In the genomic region with DNA sequence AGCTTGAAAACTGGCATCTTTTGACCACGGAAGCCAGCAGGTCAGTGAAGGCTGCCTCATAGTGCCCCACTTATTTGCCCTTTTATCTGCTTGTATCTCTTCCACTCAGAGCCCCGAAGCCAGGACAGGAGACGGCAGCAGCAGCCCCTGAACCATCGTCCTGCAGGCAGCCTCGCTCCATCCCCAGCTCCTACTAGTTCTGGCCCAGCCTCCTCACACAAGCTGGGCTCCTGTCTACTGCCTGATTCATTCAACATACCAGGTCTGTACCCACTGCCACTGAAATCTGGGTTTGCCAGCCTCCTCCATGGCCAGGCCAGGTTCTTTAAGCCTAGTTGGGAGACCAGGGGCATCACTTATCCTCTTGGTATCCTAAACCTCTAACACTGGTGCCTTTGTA, we compare ENCODE assay signal across 1 cellular context.
TF ChIP-seq lines count a peak whose summit lies in the region.

No MANE protein-coding gene starts in this region.

TF ChIP-seq in HepG2, 621 proteins besides CTCF, POLR2A, EP300 and RAD21:
- TF ChIP-seq RBFOX2 (IDR thresholded peaks at IDR 0.05; ENCODE audit: low read depth, low read length) (peak; percentile 66), ZSCAN20 (CRISPR knock-in tag; IDR thresholded peaks at IDR 0.05; ENCODE audit: borderline replicate concordance) (no peak), POLR2AphosphoS5 (IDR thresholded peaks at IDR 0.05; ENCODE audit: low read depth, low read length) (peak; percentile 19; the same call in 1 of the 2 replicates)
